Comparison of ENCODE assay signal across 9 cellular contexts in genomic region chr16:50309527-50310307, GRCh38. TPM values are rescaled to one million over a fixed set of nuclear protein-coding genes. Genes with fewer than 3 reads are reported as not detected.
DNase-seq lines count a peak whose midpoint lies in the region; ATAC-seq and TF ChIP-seq lines count a peak whose summit lies in the region.
"Had no signal": no experiment of that assay in that cellular context is flagged by ENCODE, and none has a peak within 500 bp of the region (broad histone marks: within the 10 kb centered on the region; RNA-seq: fewer than 3 reads in every experiment).

No MANE protein-coding gene starts in this region.

- H3K9me3 Mint-ChIP-seq in MCF 10A (ENCODE audit: unreplicated experiment) (no peaks in the 10 kb centered on the region), immature natural killer cell (no peaks in the 10 kb centered on the region)
- H3K9me3 Mint-ChIP-seq in activated CD8-positive, alpha-beta memory T cell treated with anti-CD3 and anti-CD28 coated beads, Interleukin-2, amount 10 ng/mL, durations not matched to agents 7 days and 5 days (ENCODE audit: low read depth), result no peaks in the 10 kb centered on the region

- no peak overlapping the region for H3K4me3 Mint-ChIP-seq in MCF 10A (ENCODE audit: unreplicated experiment)
- no peak overlapping the region for H3K4me3 Mint-ChIP-seq in activated CD8-positive, alpha-beta memory T cell treated with anti-CD3 and anti-CD28 coated beads, Interleukin-2, amount 10 ng/mL, durations not matched to agents 7 days and 5 days
- peak overlapping the region in 2 of 5 donors; percentile 10 for H3K4me3 Mint-ChIP-seq in immature natural killer cell

- H3K27ac Mint-ChIP-seq in MCF 10A (ENCODE audit: low read depth, unreplicated experiment) (peak overlapping the region; percentile 36), immature natural killer cell (peak overlapping the region; percentile 48 to 91 (median 86))
- H3K27ac Mint-ChIP-seq in activated CD8-positive, alpha-beta memory T cell treated with anti-CD3 and anti-CD28 coated beads, Interleukin-2, amount 10 ng/mL, durations not matched to agents 7 days and 5 days, result peak overlapping the region; percentile 42

- CTCF ChIA-PET in MCF 10A (lab: Yijun Ruan, JAX), result interaction anchor here (0.6 to 1.1 kb wide), 3 partner anchors 18 to 872 kb away, joined by 3 to 4 read pairs (median 3); no protein-coding TSS in a partner anchor
- CTCF ChIA-PET in mammary epithelial cell (lab: Charles Lee; ENCODE audit: low non-redundant PET), result no interaction called here
- CTCF ChIA-PET in activated CD8-positive, alpha-beta memory T cell treated with anti-CD3 and anti-CD28 coated beads, Interleukin-2, amount 10 ng/mL, durations not matched to agents 7 days and 5 days (lab: Charles Lee), result interaction anchor here (1.4 kb wide), 1 partner anchor 42 kb away, joined by 4 read pairs; no protein-coding TSS in a partner anchor

- H3K4me1 ChIP-seq in mammary epithelial cell (ENCODE audit: insufficient read depth, low read length) (peaks cover 6% of the 10 kb centered on the region), vagina (no peaks in the 10 kb centered on the region)

- H3K27ac ChIP-seq in mammary epithelial cell (ENCODE audit: insufficient read depth, low read depth, low read length), result no peak overlapping the region
- no peak overlapping the region for H3K27ac ChIP-seq in vagina
- H3K27ac ChIP-seq: SK-N-MC had no signal

- no peaks in the 10 kb centered on the region for H3K79me2 ChIP-seq in mammary epithelial cell (ENCODE audit: insufficient read depth, low read length)

- in situ Hi-C loops in mammary epithelial cell (cut with MboI; ENCODE audit: low sequenced_read_pairs in 2 of 2), result no loop called here

- no peak for TF ChIP-seq POLR2A in vagina (IDR thresholded peaks at IDR 0.05)

- POLR2A ChIA-PET in MCF 10A (lab: Yijun Ruan, JAX), result no interaction called here

- intact Hi-C loops in MCF 10A (cut with micrococcal nuclease) (no loop called here), mammary epithelial cell (cut with micrococcal nuclease) (no loop called here), vagina (cut with DNase I) (no loop called here)

- H3K9ac ChIP-seq in mammary epithelial cell (ENCODE audit: insufficient read depth, low read length), result no peak overlapping the region

- DNase-seq in MCF 10A (ENCODE audit: unreplicated experiment), result peak; percentile 17
- no peak for DNase-seq in mammary epithelial cell
- DNase-seq in activated CD8-positive, alpha-beta memory T cell treated with anti-CD3 and anti-CD28 coated beads, Interleukin-2, amount 10 ng/mL, durations not matched to agents 7 days and 5 days, result peak; percentile 36
- no peak for DNase-seq in immature natural killer cell
- peak; percentile 81 to 93 for DNase-seq in vagina (ENCODE audit: extremely low spot score in 2 of 2)
- DNase-seq in NAMALWA (ENCODE audit: low spot score), result no peak
- DNase-seq in DMS79 (lab: John Stamatoyannopoulos, UW), result no peak

- H3K36me3 Mint-ChIP-seq in MCF 10A (ENCODE audit: insufficient read depth, unreplicated experiment) (peaks cover 19% of the 10 kb centered on the region), immature natural killer cell (peaks cover 13 to 26% (median 17%) of the 10 kb centered on the region in 3 donors)
- H3K36me3 Mint-ChIP-seq in activated CD8-positive, alpha-beta memory T cell treated with anti-CD3 and anti-CD28 coated beads, Interleukin-2, amount 10 ng/mL, durations not matched to agents 7 days and 5 days, result peaks cover 30% of the 10 kb centered on the region

- no peak for TF ChIP-seq CTCF in MCF 10A (IDR thresholded peaks at IDR 0.05; ENCODE audit: unreplicated experiment)
- TF ChIP-seq CTCF in mammary epithelial cell (conservative IDR thresholded peaks at IDR 0.05 in 1 of 2, IDR thresholded peaks at IDR 0.05 in 1 of 2; ENCODE audit: extremely low read depth in 1 of 2, insufficient read depth in 1 of 2, low read depth in 1 of 2, low read length in 2 of 2), result no peak
- TF ChIP-seq CTCF in vagina (IDR thresholded peaks at IDR 0.05), result no peak

- H3K36me3 ChIP-seq in mammary epithelial cell (ENCODE audit: insufficient read depth, low read length) (no peaks in the 10 kb centered on the region), vagina (peaks cover 0 to 21% of the 10 kb centered on the region in 2 donors)

- no peak for ATAC-seq in activated CD8-positive, alpha-beta memory T cell treated with anti-CD3 and anti-CD28 coated beads, Interleukin-2, amount 10 ng/mL, durations not matched to agents 7 days and 5 days
- ATAC-seq in GM19324 (IDR thresholded peaks at IDR 0.05; ENCODE audit: low FRiP score, unreplicated experiment), result no peak

- H3K27me3 ChIP-seq in mammary epithelial cell (ENCODE audit: insufficient read depth, low read length), result no peaks in the 10 kb centered on the region
- H3K27me3 ChIP-seq in vagina, result no peaks in the 10 kb centered on the region

- H3K27me3 Mint-ChIP-seq in MCF 10A (ENCODE audit: insufficient read depth, unreplicated experiment), result no peaks in the 10 kb centered on the region
- no peaks in the 10 kb centered on the region for H3K27me3 Mint-ChIP-seq in activated CD8-positive, alpha-beta memory T cell treated with anti-CD3 and anti-CD28 coated beads, Interleukin-2, amount 10 ng/mL, durations not matched to agents 7 days and 5 days
- H3K27me3 Mint-ChIP-seq in immature natural killer cell (ENCODE audit: low read depth in 3 of 3), result peaks cover 10 to 21% (median 10%) of the 10 kb centered on the region in 3 donors

- H3K9me3 ChIP-seq in mammary epithelial cell (replicated peaks; ENCODE audit: insufficient read depth, low read length) (no peaks in the 10 kb centered on the region), vagina (no peaks in the 10 kb centered on the region)

- H3K4me3 ChIP-seq in mammary epithelial cell (replicated peaks in 1 of 3; ENCODE audit: insufficient read depth in 1 of 3, low read depth in 2 of 3, low read length in 3 of 3) (no peak overlapping the region), vagina (no peak overlapping the region)
- H3K4me3 ChIP-seq: SK-N-MC had no signal

- H3K4me1 Mint-ChIP-seq in MCF 10A (ENCODE audit: insufficient read depth, unreplicated experiment) (peaks cover 7% of the 10 kb centered on the region), immature natural killer cell (peaks cover 43 to 50% of the 10 kb centered on the region in 2 donors)
- peaks cover 12% of the 10 kb centered on the region for H3K4me1 Mint-ChIP-seq in activated CD8-positive, alpha-beta memory T cell treated with anti-CD3 and anti-CD28 coated beads, Interleukin-2, amount 10 ng/mL, durations not matched to agents 7 days and 5 days

- H2AFZ ChIP-seq in mammary epithelial cell (ENCODE audit: low read depth, low read length), result no peak overlapping the region

- BruUV-seq in MCF 10A (replicated peaks; lab: Mats Ljungman, UMichigan) (no TSS peak), mammary epithelial cell (replicated peaks; lab: Mats Ljungman, UMichigan) (no TSS peak)

- dilution Hi-C loops in mammary epithelial cell (cut with HindIII; ENCODE audit: low sequenced_read_pairs), result no loop called here

- no peak overlapping the region for H3K4me2 ChIP-seq in mammary epithelial cell (ENCODE audit: insufficient read depth, low read depth, low read length)

- WGBS in mammary epithelial cell (ENCODE audit: low coverage, missing lambda C conversion rate), result 69% methylated on average over 6 of the region's 15 CpGs

- H4K20me1 ChIP-seq in mammary epithelial cell (ENCODE audit: insufficient read depth, low read length), result no peaks in the 10 kb centered on the region

RNA-seq across cellular contexts. Expression of gene ADCY7, which starts 43.4 kb away (rescaled TPM):
- total RNA-seq in MCF 10A (2022) (32.9 and 61.5 TPM in 2 replicates), mammary epithelial cell (10 to 100 TPM in 1 of 2 donors, 1 to 10 TPM in 1; 8.2 to 16.3 TPM), vagina (18.9 TPM)
- polyA plus RNA-seq in mammary epithelial cell (1.9 TPM), immature natural killer cell (100 to 1,000 TPM in 2 of 3 donors, 10 to 100 TPM in 1; 97.6 to 209 (median 108) TPM)
- polyA minus RNA-seq in mammary epithelial cell, result 0.57 TPM
- 100 to 1,000 TPM; 131 to 232 TPM for total RNA-seq in activated CD8-positive, alpha-beta memory T cell treated with anti-CD3 and anti-CD28 coated beads, Interleukin-2, amount 10 ng/mL, durations not matched to agents 7 days and 5 days

RNA-seq across cellular contexts. Expression of gene BRD7, which starts 59.1 kb away (rescaled TPM):
- total RNA-seq in MCF 10A (2022) (75.9 and 76.4 TPM in 2 replicates), mammary epithelial cell (10 to 100 TPM; 22.3 to 69.7 TPM), vagina (49.6 TPM)
- polyA plus RNA-seq in mammary epithelial cell (31.9 TPM), immature natural killer cell (10 to 100 TPM; 15.7 to 42.7 (median 39.8) TPM)
- polyA minus RNA-seq in mammary epithelial cell, result 34.9 TPM
- 100 to 1,000 TPM in 1 of 2 experiments, 10 to 100 TPM in 1; 85.0 to 102 TPM for total RNA-seq in activated CD8-positive, alpha-beta memory T cell treated with anti-CD3 and anti-CD28 coated beads, Interleukin-2, amount 10 ng/mL, durations not matched to agents 7 days and 5 days

Comparison
In these comparisons a context has a peak if more than half of its experiments do, and no peak if none do; other contexts are left out.
1. DNase-seq: peak in MCF 10A (single experiment), activated CD8-positive, alpha-beta memory T cell treated with anti-CD3 and anti-CD28 coated beads, Interleukin-2, amount 10 ng/mL, durations not matched to agents 7 days and 5 days (single experiment) and vagina (2 of 2); none in mammary epithelial cell (single experiment), immature natural killer cell (0 of 3), NAMALWA (single experiment) and DMS79 (single experiment).
2. H3K27ac Mint-ChIP-seq: peak in every context shown above with its lines; median percentile 86 in immature natural killer cell; 42 in activated CD8-positive, alpha-beta memory T cell treated with anti-CD3 and anti-CD28 coated beads, Interleukin-2, amount 10 ng/mL, durations not matched to agents 7 days and 5 days; 36 in MCF 10A.